ENCODE assay signal across 1 cellular context in the genomic region with DNA sequence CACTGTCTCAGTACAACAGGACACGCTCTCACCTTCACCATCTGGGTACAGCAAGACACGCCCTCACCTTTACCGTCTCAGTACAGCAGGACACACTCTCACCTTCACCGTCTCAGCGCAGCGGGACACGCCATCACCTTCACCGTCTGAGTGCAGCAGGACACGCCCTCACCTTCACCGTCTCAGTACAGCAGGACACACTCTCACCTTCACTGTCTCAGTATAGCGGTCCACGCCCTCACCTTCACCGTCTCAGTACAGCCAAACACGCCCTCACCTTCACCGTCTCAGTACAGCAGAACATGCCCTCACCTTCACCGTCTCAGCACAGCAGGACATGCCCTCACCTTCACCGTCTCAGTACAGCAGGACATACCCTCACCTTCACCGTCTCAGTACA.
TF ChIP-seq lines count a peak whose summit lies in the region.

No MANE protein-coding gene starts in this region.

TF ChIP-seq in HCT116, 20 proteins besides CTCF, POLR2A, EP300 and RAD21 (continued from another document):
- TF ChIP-seq SP1 (IDR thresholded peaks at IDR 0.05; ENCODE audit: low read depth), result no peak
- TF ChIP-seq CBX3 (IDR thresholded peaks at IDR 0.05; ENCODE audit: low read depth), result no peak
- no peak for TF ChIP-seq ZFX (IDR thresholded peaks at IDR 0.05)
- no peak for TF ChIP-seq EZH2phosphoT487 (IDR thresholded peaks at IDR 0.05; ENCODE audit: borderline replicate concordance)
- TF ChIP-seq JUND (IDR thresholded peaks at IDR 0.05), result no peak
- TF ChIP-seq ELF1 (IDR thresholded peaks at IDR 0.05; ENCODE audit: borderline replicate concordance, low read depth), result no peak
